25 cellular contexts compared by ENCODE assay signal in genomic region chr15:57316451-57316850, GRCh38.
"Had no signal": no experiment of that assay in that cellular context is flagged by ENCODE, and none has a peak within 500 bp of the region (broad histone marks: within the 10 kb centered on the region; RNA-seq: fewer than 3 reads in every experiment).

No MANE protein-coding gene starts in this region.

- H3K9me3 ChIP-seq: colonic mucosa, esophagus squamous epithelium, gastrocnemius medialis, left lung, lower lobe of right lung, mucosa of descending colon had no signal

- FAIRE-seq: endothelial cell of umbilical vein, islet of Langerhans, keratinocyte had no signal

- H3K27ac ChIP-seq: colonic mucosa, dorsolateral prefrontal cortex, esophagus squamous epithelium, gastrocnemius medialis, heart right ventricle, left lung, lower lobe of right lung had no signal

- DNase-seq: colonic mucosa; cortex of kidney; dorsolateral prefrontal cortex; effector CD4-positive, alpha-beta T cell; effector memory CD4-positive, alpha-beta T cell; esophagus squamous epithelium; foreskin fibroblast; foreskin melanocyte; gastrocnemius medialis; glutamatergic neuron; head of caudate nucleus; heart right ventricle; hippocampal formation; left cardiac atrium; left lung; left ventricle myocardium superior; lower lobe of right lung; mesenchymal stem cell; naive B cell had no signal

- H3K9me3 Mint-ChIP-seq: naive B cell had no signal

- H3K4me3 Mint-ChIP-seq: dendritic cell treated with granulocyte-macrophage colony-stimulating factor and Interleukin-4, amounts not matched to agents 40 ng/mL and 50 ng/mL, for 4 days; mesothelial cell of epicardium; naive B cell had no signal

- ATAC-seq: gastrocnemius medialis, heart right ventricle, left cardiac atrium, left lung, left ventricle myocardium superior, mucosa of descending colon had no signal

- H3K27me3 ChIP-seq: colonic mucosa, dorsolateral prefrontal cortex, esophagus squamous epithelium, gastrocnemius medialis, heart right ventricle, left lung had no signal

- H3K36me3 Mint-ChIP-seq: mesothelial cell of epicardium, naive B cell had no signal

- H3K4me3 ChIP-seq: colonic mucosa, dorsolateral prefrontal cortex, esophagus squamous epithelium, gastrocnemius medialis, heart right ventricle, left lung, lower lobe of right lung, mucosa of descending colon had no signal

- H3K27ac Mint-ChIP-seq: dendritic cell treated with granulocyte-macrophage colony-stimulating factor and Interleukin-4, amounts not matched to agents 40 ng/mL and 50 ng/mL, for 4 days; mesothelial cell of epicardium had no signal

- H3K27me3 Mint-ChIP-seq: dendritic cell treated with granulocyte-macrophage colony-stimulating factor and Interleukin-4, amounts not matched to agents 40 ng/mL and 50 ng/mL, for 4 days; naive B cell had no signal
